28 cellular contexts compared by ENCODE assay signal in genomic region chr2:160200921-160201320, GRCh38. TPM values are rescaled to one million over a fixed set of nuclear protein-coding genes. Genes with fewer than 3 reads are reported as not detected.
"Had no signal": no experiment of that assay in that cellular context is flagged by ENCODE, and none has a peak within 500 bp of the region (broad histone marks: within the 10 kb centered on the region; RNA-seq: fewer than 3 reads in every experiment).

No MANE protein-coding gene starts in this region.

- H3K4me3 ChIP-seq: colonic mucosa, neural progenitor cell, sigmoid colon, stomach, tibial artery had no signal

- H3K27ac ChIP-seq: neural progenitor cell, sigmoid colon, tibial artery had no signal

- H3K4me2 ChIP-seq: neural progenitor cell had no signal

- ATAC-seq: activated CD4-positive, alpha-beta T cell treated with anti-CD3 and anti-CD28 coated beads for 36 hours; activated CD8-positive, alpha-beta memory T cell treated with anti-CD3 and anti-CD28 coated beads, Interleukin-2, amount 10 ng/mL, durations not matched to agents 7 days and 5 days; activated CD8-positive, alpha-beta T cell treated with anti-CD3 and anti-CD28 coated beads, Interleukin-2, amount 10 ng/mL, durations not matched to agents 7 days and 5 days; natural killer cell; stimulated activated memory B cell treated with anti-CD40 and anti-IgM and Interleukin-4, amounts not matched to agents 10 μg/mL and 1 μg/mL and 100 μg/mL, for 72 hours had no signal

- H3K36me3 ChIP-seq: colonic mucosa, neural progenitor cell, sigmoid colon, stomach, tibial artery had no signal

- H3K27me3 ChIP-seq: colonic mucosa, esophagus squamous epithelium, neural progenitor cell, sigmoid colon, stomach, tibial artery had no signal

- H3K9me3 ChIP-seq: colonic mucosa, esophagus squamous epithelium, sigmoid colon, stomach, tibial artery had no signal

- H3K4me1 ChIP-seq: colonic mucosa, neural progenitor cell, sigmoid colon had no signal

- H2AFZ ChIP-seq: neural progenitor cell had no signal

- DNase-seq: activated CD4-positive, alpha-beta T cell treated with anti-CD3 and anti-CD28 coated beads for 36 hours; activated CD4-positive, CD25-positive, alpha-beta regulatory T cell; activated CD8-positive, alpha-beta memory T cell treated with anti-CD3 and anti-CD28 coated beads, Interleukin-2, amount 10 ng/mL, durations not matched to agents 7 days and 5 days; activated CD8-positive, alpha-beta T cell treated with anti-CD3 and anti-CD28 coated beads, Interleukin-2, amount 10 ng/mL, durations not matched to agents 7 days and 5 days; activated T-cell treated with anti-CD3 and anti-CD28 coated beads, Interleukin-2, amount 50 U/mL, for 48 hours; cerebellar nuclear complex; colonic mucosa; effector CD8-positive, alpha-beta T cell; esophagus squamous epithelium; hypothalamus; immature natural killer cell; natural killer cell; posterior cingulate gyrus; retina; sigmoid colon; small intestine; stimulated activated CD4-positive, alpha-beta T cell treated with anti-CD3 and anti-CD28 coated beads, Interleukin-1b, Interleukin-23, amount 100 ng/mL, for 48 hours; stimulated activated CD4-positive, alpha-beta T cell treated with anti-CD3 and anti-CD28 coated beads, Interleukin-4, amount 100 ng/mL, for 4 hours; stimulated activated CD8-positive, alpha-beta memory T cell treated with anti-CD3 and anti-CD28 coated beads, Interleukin-4, amount 100 ng/mL, for 48 hours; stomach; T-helper 1 cell; tibial artery had no signal

- H3K9ac ChIP-seq: neural progenitor cell had no signal

RNA-seq across cellular contexts. Expression of gene ITGB6, which starts 0.8 kb away (rescaled TPM):
- total RNA-seq: activated CD4-positive, alpha-beta T cell treated with anti-CD3 and anti-CD28 coated beads for 36 hours; activated CD8-positive, alpha-beta memory T cell treated with anti-CD3 and anti-CD28 coated beads, Interleukin-2, amount 10 ng/mL, durations not matched to agents 7 days and 5 days; activated CD8-positive, alpha-beta T cell treated with anti-CD3 and anti-CD28 coated beads, Interleukin-2, amount 10 ng/mL, durations not matched to agents 7 days and 5 days; activated T-helper 2 cell treated with anti-CD3 and anti-CD28 coated beads, Interferon-gamma antibody, Interleukin-2, Interleukin-4, amounts not matched to agents 10 μg/mL and 5 μg/mL and 100 μg/mL, durations not matched to agents 14 hours and 24 hours and 36 hours; dermis microvascular lymphatic vessel endothelial cell; mononuclear cell; natural killer cell; omental fat pad; sigmoid colon had no signal
- polyA plus RNA-seq: immature natural killer cell had no signal
